Comparison of ENCODE assay signal across 18 cellular contexts in the genomic region with DNA sequence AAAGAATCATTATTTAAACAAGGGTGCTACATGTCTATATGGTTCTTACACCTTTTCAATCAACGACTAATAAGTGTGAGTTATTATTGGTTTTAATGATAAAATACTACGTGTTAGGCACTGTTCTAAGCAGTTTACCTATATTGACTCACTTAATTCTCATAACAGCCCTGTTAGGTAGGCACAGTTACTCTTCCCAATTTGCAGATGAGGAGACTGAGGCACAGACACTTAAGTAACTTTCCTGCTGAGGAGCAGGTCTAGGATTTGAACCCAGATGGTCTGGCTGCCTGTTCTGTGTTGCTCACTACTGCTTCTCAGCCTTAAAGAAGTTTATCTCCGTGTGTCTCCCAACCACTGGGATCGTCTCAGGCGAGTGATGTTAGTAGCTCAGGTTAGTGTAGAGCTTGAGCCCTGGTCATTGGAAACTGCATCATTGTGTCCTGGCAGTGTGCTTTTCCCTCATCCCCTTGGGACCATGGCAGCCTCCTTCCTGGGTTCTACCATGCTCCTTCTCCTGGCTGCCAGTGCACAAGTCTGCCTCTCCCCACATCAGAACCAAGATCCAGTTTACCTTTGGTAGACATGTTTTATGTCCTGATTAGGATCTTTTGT. TPM values are rescaled to one million over a fixed set of nuclear protein-coding genes. Genes with fewer than 3 reads are reported as not detected.
DNase-seq lines count a peak whose midpoint lies in the region; ATAC-seq, FAIRE-seq and TF ChIP-seq lines count a peak whose summit lies in the region.
"Had no signal": no experiment of that assay in that cellular context is flagged by ENCODE, and none has a peak within 500 bp of the region (broad histone marks: within the 10 kb centered on the region; RNA-seq: fewer than 3 reads in every experiment).

No MANE protein-coding gene starts in this region.

- intact Hi-C loops in K562 (cut with micrococcal nuclease), result no loop called here
- intact Hi-C loops in kidney (cut with DNase I), result no loop called here

- no peak overlapping the region for H2AFZ ChIP-seq in K562 (ENCODE audit: low read depth, low read length)
- H2AFZ ChIP-seq: GM23248 had no signal

- ATAC-seq in activated naive CD8-positive, alpha-beta T cell treated with anti-CD3 and anti-CD28 coated beads, Interleukin-2, amount 50 U/mL, for 24 hours, result no peak
- no peak for ATAC-seq in K562
- no peak for ATAC-seq in GM21360 (IDR thresholded peaks at IDR 0.05; ENCODE audit: unreplicated experiment)

- no peak overlapping the region for H3K4me2 ChIP-seq in K562 (ENCODE audit: insufficient read depth, low read length)

- POLR2A ChIA-PET in K562 (lab: Yijun Ruan, JAX), result interaction anchor here (0.7 kb wide), 1 partner anchor 10 kb away, joined by 4 read pairs; the partner anchor contains the start of gene UBAC2

- H3K4me1 Mint-ChIP-seq in activated naive CD8-positive, alpha-beta T cell (ENCODE audit: low read depth), result peaks cover 78% of the 10 kb centered on the region
- H3K4me1 Mint-ChIP-seq in activated naive CD8-positive, alpha-beta T cell treated with anti-CD3 and anti-CD28 coated beads, Interleukin-2, amount 50 U/mL, for 24 hours, result peaks cover 85% of the 10 kb centered on the region

- no peak for DNase-seq in activated naive CD8-positive, alpha-beta T cell treated with anti-CD3 and anti-CD28 coated beads, Interleukin-2, amount 50 U/mL, for 24 hours
- no peak for DNase-seq in GM12892 (ENCODE audit: insufficient read length)
- no peak for DNase-seq in K562 (ENCODE audit: extremely low read depth in 1 of 4, low spot score in 3 of 4)
- DNase-seq in stimulated activated CD8-positive, alpha-beta memory T cell treated with anti-CD3 and anti-CD28 coated beads, Interleukin-4, amount 100 ng/mL, for 48 hours, result peak; percentile 23
- DNase-seq in retina, result no peak
- no peak for DNase-seq in kidney
- DNase-seq: DMS 273 treated with DMSO at 0.1 percent for 48 hours, EL, GM23248, NCI-H1436, NCI-H2081, NCI-H510A treated with DMSO at 0.1 percent for 48 hours, SHP77 had no signal

- no TSS peak for BruUV-seq in K562 (replicated peaks; lab: Mats Ljungman, UMichigan)

- no peak overlapping the region for H3K4me3 ChIP-seq in K562
- H3K4me3 ChIP-seq in kidney (ENCODE audit: low read length in 2 of 2), result no peak overlapping the region
- H3K4me3 ChIP-seq: GM23248, Peyer's patch had no signal

- H3K9ac ChIP-seq in K562 (ENCODE audit: insufficient read depth in 1 of 2, low read depth in 2 of 2, low read length in 2 of 2) (no peak overlapping the region), kidney (ENCODE audit: low read length in 2 of 2) (no peak overlapping the region)
- H3K9ac ChIP-seq: GM23248 had no signal

- H3K36me3 ChIP-seq in K562 (ENCODE audit: control insufficient read depth, insufficient read depth, low read length), result peaks cover 28% of the 10 kb centered on the region; the same call in 2 of the 3 replicates
- no peaks in the 10 kb centered on the region for H3K36me3 ChIP-seq in kidney (ENCODE audit: control insufficient read depth in 1 of 2, insufficient read depth in 2 of 2, low read length in 2 of 2)
- H3K36me3 ChIP-seq: Peyer's patch had no signal

- H3K9me1 ChIP-seq in K562 (ENCODE audit: control insufficient read depth, insufficient read depth, low read length), result peaks cover under 1% of the 10 kb centered on the region

- H3K27ac Mint-ChIP-seq in activated naive CD8-positive, alpha-beta T cell, result peak overlapping the region; percentile 86
- H3K27ac Mint-ChIP-seq in activated naive CD8-positive, alpha-beta T cell treated with anti-CD3 and anti-CD28 coated beads, Interleukin-2, amount 50 U/mL, for 24 hours, result no peak overlapping the region

- TF ChIP-seq CTCF in K562 (IDR thresholded peaks at IDR 0.05 in 2 of 3, conservative IDR thresholded peaks at IDR 0.05 in 1 of 3; ENCODE audit: insufficient read depth in 2 of 3, low read depth in 1 of 3, low read length in 3 of 3) (no peak), kidney (IDR thresholded peaks at IDR 0.05; ENCODE audit: borderline replicate concordance, extremely low read depth, insufficient read depth) (no peak)

- H4K20me1 ChIP-seq in K562 (replicated peaks; ENCODE audit: control insufficient read depth, insufficient read depth, low read length), result peaks cover 12% of the 10 kb centered on the region

- CTCF ChIA-PET in K562 (lab: Yijun Ruan, JAX; ENCODE audit: low intra/inter-chr PET ratio), result no interaction called here

- in situ Hi-C loops in K562 (cut with MboI), result no loop called here

- no peak for TF ChIP-seq RAD21 in K562 (CRISPR knock-in tag; conservative IDR thresholded peaks at IDR 0.05 in 1 of 2, IDR thresholded peaks at IDR 0.05 in 1 of 2)

- H3K9me3 ChIP-seq in K562 (replicated peaks; ENCODE audit: control insufficient read depth, insufficient read depth, low read depth, low read length), result no peaks in the 10 kb centered on the region
- no peaks in the 10 kb centered on the region for H3K9me3 ChIP-seq in kidney (ENCODE audit: control insufficient read depth in 1 of 2, low read length in 2 of 2)
- H3K9me3 ChIP-seq: Peyer's patch had no signal

- H3K27me3 Mint-ChIP-seq in activated naive CD8-positive, alpha-beta T cell, result no peaks in the 10 kb centered on the region
- no peaks in the 10 kb centered on the region for H3K27me3 Mint-ChIP-seq in activated naive CD8-positive, alpha-beta T cell treated with anti-CD3 and anti-CD28 coated beads, Interleukin-2, amount 50 U/mL, for 24 hours

- no peaks in the 10 kb centered on the region for H3K9me3 Mint-ChIP-seq in activated naive CD8-positive, alpha-beta T cell (ENCODE audit: low read depth)
- no peaks in the 10 kb centered on the region for H3K9me3 Mint-ChIP-seq in activated naive CD8-positive, alpha-beta T cell treated with anti-CD3 and anti-CD28 coated beads, Interleukin-2, amount 50 U/mL, for 24 hours

- no peaks in the 10 kb centered on the region for H3K27me3 ChIP-seq in K562 (ENCODE audit: control insufficient read depth in 2 of 2, insufficient read depth in 2 of 2, low read length in 2 of 2)
- H3K27me3 ChIP-seq: Peyer's patch had no signal

- FAIRE-seq in GM12892 (lab: Jason Lieb, UNC), result peak; percentile 46
- no peak for FAIRE-seq in K562 (lab: Jason Lieb, UNC)
- FAIRE-seq in kidney (lab: Jason Lieb, UNC), result no peak
- FAIRE-seq: HTR-8/SVneo had no signal

- no peak overlapping the region for H3K27ac ChIP-seq in K562 (ENCODE audit: extremely low read depth, low read depth, low read length)
- H3K27ac ChIP-seq in kidney (ENCODE audit: low read depth in 2 of 2, low read length in 2 of 2), result no peak overlapping the region
- H3K27ac ChIP-seq: GM23248, Peyer's patch had no signal

- H3K4me1 ChIP-seq in K562 (replicated peaks in 1 of 2; ENCODE audit: control insufficient read depth in 2 of 2, insufficient read depth in 2 of 2, low read length in 2 of 2) (no peaks in the 10 kb centered on the region; a peak in 1 of 5 replicates), kidney (ENCODE audit: control insufficient read depth in 1 of 2, insufficient read depth in 1 of 2, low read depth in 1 of 2, low read length in 2 of 2) (peaks cover 0 to 2% of the 10 kb centered on the region in 2 donors)

- TF ChIP-seq POLR2A in GM12892 (IDR thresholded peaks at IDR 0.05; ENCODE audit: low read depth, low read length), result no peak
- no peak for TF ChIP-seq POLR2A in K562 (conservative IDR thresholded peaks at IDR 0.05)

- 76% methylated on average over 5 of the region's 5 CpGs for WGBS in K562 (ENCODE audit: insufficient coverage, low coverage, missing lambda C conversion rate)

- H3K4me3 Mint-ChIP-seq in activated naive CD8-positive, alpha-beta T cell, result peak overlapping the region; percentile 65
- no peak overlapping the region for H3K4me3 Mint-ChIP-seq in activated naive CD8-positive, alpha-beta T cell treated with anti-CD3 and anti-CD28 coated beads, Interleukin-2, amount 50 U/mL, for 24 hours

- TF ChIP-seq EP300 in K562 (IDR thresholded peaks at IDR 0.05; ENCODE audit: low read length), result no peak

- peaks cover 86% of the 10 kb centered on the region for H3K79me2 ChIP-seq in K562 (ENCODE audit: control insufficient read depth, insufficient read depth, low read length)

- H3K36me3 Mint-ChIP-seq in activated naive CD8-positive, alpha-beta T cell, result peaks cover 17% of the 10 kb centered on the region
- peaks cover 29% of the 10 kb centered on the region for H3K36me3 Mint-ChIP-seq in activated naive CD8-positive, alpha-beta T cell treated with anti-CD3 and anti-CD28 coated beads, Interleukin-2, amount 50 U/mL, for 24 hours (ENCODE audit: low read depth)

RNA-seq across cellular contexts. Expression of gene UBAC2, which starts 10.9 kb away (rescaled TPM):
- 12.5 TPM for polyA plus RNA-seq in GM12892 (2012; ENCODE audit: missing spikeins)
- total RNA-seq in K562 (2011; cell fraction: chromatin; rRNA removed; ENCODE audit: low replicate concordance), result 55.3 and 67.8 TPM in 2 replicates
- 51.5 and 53.9 TPM in 2 replicates for total RNA-seq in K562 (2011; cell fraction: nucleolus; rRNA removed)
- total RNA-seq in K562 (2011; cell fraction: nucleoplasm; rRNA removed), result 80.2 and 95.0 TPM in 2 replicates
- total RNA-seq in K562 (2014; rRNA removed), result 28.7 and 29.6 TPM in 2 replicates
- 31.9 and 33.3 TPM in 2 replicates for total RNA-seq in K562 (2014; rRNA removed; fragmentation: Illumina TruSeq; extraction: Trizol)
- total RNA-seq in K562 (2015; rRNA removed; fragmentation: Illumina TruSeq; extraction: Trizol), result 29.0 and 32.3 TPM in 2 replicates
- 43.5 and 47.2 TPM in 2 replicates for total RNA-seq in K562 (2021)
- 65.0 and 84.1 TPM in 2 replicates for polyA plus RNA-seq in K562 (2011; rRNA removed)
- 53.0 and 66.2 TPM in 2 replicates for polyA plus RNA-seq in K562 (2011; cell fraction: cytosol; rRNA removed)
- polyA plus RNA-seq in K562 (2011; cell fraction: nucleus; rRNA removed), result 27.2 and 29.6 TPM in 2 replicates
- polyA plus RNA-seq in K562 (2012), result 34.3 and 47.4 TPM in 2 replicates
- polyA plus RNA-seq in K562 (2014; fragmentation: Illumina TruSeq; extraction: Trizol), result 42.3 and 45.6 TPM in 2 replicates
- polyA plus RNA-seq in K562 (2014; fragmentation: Nextera tagmentation; extraction: Ambion mirVana), result 10 to 100 TPM in 1 of 2 experiments, 1 to 10 TPM in 1; 6.0 to 19.0 TPM
- 41.1 and 45.7 TPM in 2 replicates for polyA plus RNA-seq in K562 (2014; rRNA removed)
- 40.3 and 46.8 TPM in 2 replicates for polyA minus RNA-seq in K562 (2011; rRNA and poly(A)+ RNA removed)
- 25.1 and 25.8 TPM in 2 replicates for polyA minus RNA-seq in K562 (2011; cell fraction: cytosol; rRNA and poly(A)+ RNA removed)
- polyA minus RNA-seq in K562 (2011; cell fraction: nucleus; rRNA and poly(A)+ RNA removed), result 16.4 and 22.5 TPM in 2 replicates
- total RNA-seq in kidney, result 61.8 TPM
- 77.5 TPM for polyA plus RNA-seq in kidney (ENCODE audit: insufficient read depth, low read depth, low replicate concordance)

RNA-seq across cellular contexts. Expression of gene GPR18, which starts 46.7 kb away (rescaled TPM):
- polyA plus RNA-seq in GM12892 (2012; ENCODE audit: missing spikeins), result 0.76 TPM
- total RNA-seq in K562 (2011; cell fraction: chromatin; rRNA removed; ENCODE audit: low replicate concordance), result not detected in 2 replicates
- not detected in 2 replicates for total RNA-seq in K562 (2011; cell fraction: nucleolus; rRNA removed)
- total RNA-seq in K562 (2011; cell fraction: nucleoplasm; rRNA removed), result not detected in 2 replicates
- total RNA-seq in K562 (2014; rRNA removed), result not detected in 2 replicates
- not detected in 2 replicates for total RNA-seq in K562 (2014; rRNA removed; fragmentation: Illumina TruSeq; extraction: Trizol)
- total RNA-seq in K562 (2015; rRNA removed; fragmentation: Illumina TruSeq; extraction: Trizol), result not detected in 2 replicates
- total RNA-seq in K562 (2021), result not detected in 2 replicates
- not detected in 2 replicates for polyA plus RNA-seq in K562 (2011; rRNA removed)
- not detected in 2 replicates for polyA plus RNA-seq in K562 (2011; cell fraction: cytosol; rRNA removed)
- not detected in 2 replicates for polyA plus RNA-seq in K562 (2011; cell fraction: nucleus; rRNA removed)
- 0.08 and 0.13 TPM in 2 replicates for polyA plus RNA-seq in K562 (2012)
- not detected in 2 replicates for polyA plus RNA-seq in K562 (2014; fragmentation: Illumina TruSeq; extraction: Trizol)
- under 1 TPM in 1 of 2 experiments, not detected in 1; 0.75 TPM for polyA plus RNA-seq in K562 (2014; fragmentation: Nextera tagmentation; extraction: Ambion mirVana)
- polyA plus RNA-seq in K562 (2014; rRNA removed), result not detected in 2 replicates
- polyA minus RNA-seq in K562 (2011; rRNA and poly(A)+ RNA removed), result not detected in 2 replicates
- polyA minus RNA-seq in K562 (2011; cell fraction: cytosol; rRNA and poly(A)+ RNA removed), result not detected in 2 replicates
- not detected in 2 replicates for polyA minus RNA-seq in K562 (2011; cell fraction: nucleus; rRNA and poly(A)+ RNA removed)
- 0.88 TPM for total RNA-seq in kidney
- polyA plus RNA-seq in kidney (ENCODE audit: insufficient read depth, low read depth, low replicate concordance), result not detected
- total RNA-seq: A673, GM23248 had no signal
